In genomic region chr3:185705498-185705897, GRCh38 we compare ENCODE assay signal across 8 cellular contexts.
"Had no signal": no experiment of that assay in that cellular context is flagged by ENCODE, and none has a peak within 500 bp of the region (broad histone marks: within the 10 kb centered on the region; RNA-seq: fewer than 3 reads in every experiment).

No MANE protein-coding gene starts in this region.

- H3K4me3 Mint-ChIP-seq: IgD-negative memory B cell had no signal

- DNase-seq: IMR-90, KBM-7, KG1 had no signal

- FAIRE-seq: HTR-8/SVneo, K562 had no signal

- H3K4me3 ChIP-seq: K562 had no signal

- H3K4me2 ChIP-seq: KMS-11 had no signal

- H3K27ac Mint-ChIP-seq: IgD-negative memory B cell had no signal

- H3K9me3 Mint-ChIP-seq: IgD-negative memory B cell had no signal

- H3K27ac ChIP-seq: HL-60, KMS-11 had no signal

- H3K36me3 Mint-ChIP-seq: IgD-negative memory B cell had no signal

- ATAC-seq: K562 had no signal

- H3K9ac ChIP-seq: KMS-11 had no signal
